26 cellular contexts compared by ENCODE assay signal in genomic region chr3:26018889-26019288, GRCh38.
"Had no signal": no experiment of that assay in that cellular context is flagged by ENCODE, and none has a peak within 500 bp of the region (broad histone marks: within the 10 kb centered on the region; RNA-seq: fewer than 3 reads in every experiment).

No MANE protein-coding gene starts in this region.

- H3K9me3 ChIP-seq: body of pancreas, breast epithelium, Peyer's patch had no signal

- H3K4me3 ChIP-seq: body of pancreas, breast epithelium, Peyer's patch had no signal

- H3K36me3 ChIP-seq: breast epithelium, Peyer's patch had no signal

- H3K4me1 ChIP-seq: body of pancreas, breast epithelium, Peyer's patch had no signal

- DNase-seq: activated CD4-positive, alpha-beta T cell treated with anti-CD3 and anti-CD28 coated beads, Interleukin-2, amount 10 ng/mL, durations not matched to agents 24 days and 14 days; activated CD4-positive, alpha-beta T cell treated with anti-CD3 and anti-CD28 coated beads, Interleukin-2, amount 50 U/mL, for 4 hours; activated CD8-positive, alpha-beta T cell treated with anti-CD3 and anti-CD28 coated beads for 36 hours; activated effector memory CD4-positive, alpha-beta T cell treated with anti-CD3 and anti-CD28 coated beads, Interleukin-2, amount 50 U/mL, for 16 hours; activated naive CD4-positive, alpha-beta T cell; activated naive CD8-positive, alpha-beta T cell treated with anti-CD3 and anti-CD28 coated beads, Interleukin-2, amount 10 ng/mL, durations not matched to agents 7 days and 5 days; activated T-cell treated with anti-CD3 and anti-CD28 coated beads, Interleukin-2, amount 50 U/mL, for 1 hour; activated T-cell treated with anti-CD3 and anti-CD28 coated beads, Interleukin-2, amount 50 U/mL, for 72 hours; amygdala; body of pancreas; KG1; NCI-H1048; NCI-H1105 treated with DMSO at 0.1 percent for 48 hours; NCI-H1436; NCI-H1694; NCI-H1930; NCI-H2081 treated with DMSO at 0.1 percent for 48 hours; NCI-H226; NCI-H446 treated with DMSO at 0.1 percent for 48 hours; PC-3; Peyer's patch; RPMI8226; SIG-M5; T1000 had no signal

- H3K27ac ChIP-seq: body of pancreas, breast epithelium, Peyer's patch had no signal

- H3K27me3 ChIP-seq: body of pancreas, breast epithelium, Peyer's patch had no signal

- ATAC-seq: activated CD8-positive, alpha-beta T cell treated with anti-CD3 and anti-CD28 coated beads for 36 hours; activated T-cell treated with anti-CD3 and anti-CD28 coated beads, Interleukin-2, amount 50 U/mL, for 72 hours; activated T-helper 17 cell treated with anti-CD3 and anti-CD28 coated beads, Interleukin-2, amount 50 U/mL, for 72 hours; body of pancreas; PC-3 had no signal
